14 cellular contexts compared by ENCODE assay signal in the genomic region with DNA sequence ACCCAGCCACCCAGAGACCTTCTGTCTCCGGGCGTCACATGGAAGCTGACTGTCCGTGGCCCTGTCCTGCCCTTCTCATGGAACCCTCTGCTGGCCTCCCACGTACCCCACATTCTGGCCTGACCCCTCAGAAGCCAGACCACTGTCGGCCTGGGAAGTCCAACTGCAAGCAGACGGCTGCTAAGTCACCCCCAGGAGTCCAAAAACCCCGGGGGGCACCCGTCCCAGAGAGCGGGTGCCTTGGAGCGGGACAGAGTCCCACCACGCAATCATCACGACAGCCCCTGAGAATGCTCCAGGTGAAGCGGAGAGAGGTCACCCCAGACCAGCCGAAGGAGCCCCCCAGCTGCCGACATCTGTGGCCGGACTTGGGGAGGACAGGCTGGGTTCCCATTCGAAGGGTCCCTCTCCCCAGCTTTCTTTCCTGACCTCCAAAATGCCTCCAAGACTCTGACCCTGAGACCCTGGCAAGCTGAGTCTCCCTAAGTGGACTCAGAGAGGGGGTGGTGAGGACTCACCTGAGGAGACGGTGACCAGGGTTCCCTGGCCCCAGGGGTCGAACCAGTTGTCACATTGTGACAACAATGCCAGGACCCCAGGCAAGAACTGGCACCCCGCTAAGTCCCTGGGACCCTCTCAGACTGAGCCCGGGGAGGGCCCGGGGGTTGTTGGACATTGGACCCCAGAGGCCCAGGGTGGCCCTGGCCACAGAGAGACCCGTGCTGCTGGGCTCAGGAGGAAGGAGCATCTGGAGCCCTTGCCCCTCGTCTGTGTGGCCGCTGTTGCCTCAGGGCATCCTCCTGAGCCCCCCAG.
DNase-seq lines count a peak whose midpoint lies in the region; ATAC-seq and TF ChIP-seq lines count a peak whose summit lies in the region.
"Had no signal": no experiment of that assay in that cellular context is flagged by ENCODE, and none has a peak within 500 bp of the region (broad histone marks: within the 10 kb centered on the region; RNA-seq: fewer than 3 reads in every experiment).

No MANE protein-coding gene starts in this region.

- H3K27ac Mint-ChIP-seq in activated T-cell treated with anti-CD3 and anti-CD28 coated beads, Interleukin-2, amount 50 U/mL, for 24 hours, result peak overlapping the region; percentile 91
- H3K27ac Mint-ChIP-seq in T-helper 2 cell treated with Interferon-gamma antibody and Interleukin-4, amounts not matched to agents 5 μg/mL and 100 μg/mL, for 36 hours, result peak overlapping the region; percentile 88
- no peak overlapping the region for H3K27ac Mint-ChIP-seq in type B pancreatic cell

- peak overlapping the region; percentile 72 for H3K4me3 Mint-ChIP-seq in activated T-cell treated with anti-CD3 and anti-CD28 coated beads, Interleukin-2, amount 50 U/mL, for 24 hours
- no peak overlapping the region for H3K4me3 Mint-ChIP-seq in T-helper 2 cell treated with Interferon-gamma antibody and Interleukin-4, amounts not matched to agents 5 μg/mL and 100 μg/mL, for 36 hours
- H3K4me3 Mint-ChIP-seq in type B pancreatic cell, result no peak overlapping the region

- intact Hi-C loops in left lung (cut with DNase I), result no loop called here

- peak; percentile 33 for DNase-seq in activated T-cell treated with anti-CD3 and anti-CD28 coated beads, Interleukin-2, amount 50 U/mL, for 24 hours
- DNase-seq in activated T-cell treated with anti-CD3 and anti-CD28 coated beads for 4 hours, result no peak
- no peak for DNase-seq in T-helper 2 cell treated with Interferon-gamma antibody and Interleukin-4, amounts not matched to agents 5 μg/mL and 100 μg/mL, for 36 hours (ENCODE audit: low spot score)
- DNase-seq in left lung, result peak; percentile 27 to 53
- peak; percentile 55 for DNase-seq in type B pancreatic cell (ENCODE audit: extremely low spot score, unreplicated experiment)
- DNase-seq in activated gamma-delta T cell treated with Interleukin-2 at 50 U/mL for 16 hours, result no peak
- no peak for DNase-seq in H4 (ENCODE audit: low spot score)
- DNase-seq: hippocampal formation; NCI-H187; stimulated activated CD4-positive, alpha-beta T cell treated with anti-CD3 and anti-CD28 coated beads, Interleukin-15, amount 100 ng/mL, for 24 hours; WERI-Rb-1 had no signal

- no peaks in the 10 kb centered on the region for H3K9me3 Mint-ChIP-seq in activated T-cell treated with anti-CD3 and anti-CD28 coated beads, Interleukin-2, amount 50 U/mL, for 24 hours
- H3K9me3 Mint-ChIP-seq in T-helper 2 cell treated with Interferon-gamma antibody and Interleukin-4, amounts not matched to agents 5 μg/mL and 100 μg/mL, for 36 hours, result no peaks in the 10 kb centered on the region
- H3K9me3 Mint-ChIP-seq in type B pancreatic cell, result peaks cover 4% of the 10 kb centered on the region

- ATAC-seq in left lung, result no peak
- ATAC-seq in HG02588 (IDR thresholded peaks at IDR 0.05; ENCODE audit: unreplicated experiment), result no peak
- ATAC-seq: Panc1 had no signal

- TF ChIP-seq CTCF in left lung (IDR thresholded peaks at IDR 0.05), result no peak
- no peak for TF ChIP-seq CTCF in type B pancreatic cell (conservative IDR thresholded peaks at IDR 0.05)

- H3K36me3 Mint-ChIP-seq in activated T-cell treated with anti-CD3 and anti-CD28 coated beads, Interleukin-2, amount 50 U/mL, for 24 hours (ENCODE audit: low read depth), result no peaks in the 10 kb centered on the region
- H3K36me3 Mint-ChIP-seq in T-helper 2 cell treated with Interferon-gamma antibody and Interleukin-4, amounts not matched to agents 5 μg/mL and 100 μg/mL, for 36 hours (ENCODE audit: low read depth), result no peaks in the 10 kb centered on the region
- no peaks in the 10 kb centered on the region for H3K36me3 Mint-ChIP-seq in type B pancreatic cell

- peaks cover 0 to 61% of the 10 kb centered on the region in 2 donors for H3K27me3 ChIP-seq in left lung
- H3K27me3 ChIP-seq: ascending aorta had no signal

- H3K27me3 Mint-ChIP-seq in activated T-cell treated with anti-CD3 and anti-CD28 coated beads, Interleukin-2, amount 50 U/mL, for 24 hours, result peaks cover 7% of the 10 kb centered on the region
- H3K27me3 Mint-ChIP-seq in T-helper 2 cell treated with Interferon-gamma antibody and Interleukin-4, amounts not matched to agents 5 μg/mL and 100 μg/mL, for 36 hours (ENCODE audit: low read depth), result peaks cover 11% of the 10 kb centered on the region
- H3K27me3 Mint-ChIP-seq in type B pancreatic cell, result no peaks in the 10 kb centered on the region

- no peaks in the 10 kb centered on the region for H3K36me3 ChIP-seq in left lung
- H3K36me3 ChIP-seq: ascending aorta, WERI-Rb-1 had no signal

- peaks cover 44% of the 10 kb centered on the region for H3K4me1 Mint-ChIP-seq in activated T-cell treated with anti-CD3 and anti-CD28 coated beads, Interleukin-2, amount 50 U/mL, for 24 hours (ENCODE audit: low read depth)
- peaks cover 41% of the 10 kb centered on the region for H3K4me1 Mint-ChIP-seq in T-helper 2 cell treated with Interferon-gamma antibody and Interleukin-4, amounts not matched to agents 5 μg/mL and 100 μg/mL, for 36 hours (ENCODE audit: low read depth)
- no peaks in the 10 kb centered on the region for H3K4me1 Mint-ChIP-seq in type B pancreatic cell (ENCODE audit: unreplicated experiment)

- no peak overlapping the region for H3K27ac ChIP-seq in left lung
- H3K27ac ChIP-seq: ascending aorta, WERI-Rb-1 had no signal

- no peaks in the 10 kb centered on the region for H3K4me1 ChIP-seq in left lung
- H3K4me1 ChIP-seq: ascending aorta had no signal

- H3K9me3 ChIP-seq in left lung, result no peaks in the 10 kb centered on the region
- H3K9me3 ChIP-seq: ascending aorta had no signal

- no peak overlapping the region for H3K4me3 ChIP-seq in left lung
- H3K4me3 ChIP-seq: ascending aorta had no signal

Comparison
In these comparisons a context has a peak if more than half of its experiments do, and no peak if none do; other contexts are left out.
1. DNase-seq: peak in activated T-cell treated with anti-CD3 and anti-CD28 coated beads, Interleukin-2, amount 50 U/mL, for 24 hours (single experiment), left lung (2 of 2) and type B pancreatic cell (single experiment); none in activated T-cell treated with anti-CD3 and anti-CD28 coated beads for 4 hours (single experiment), T-helper 2 cell treated with Interferon-gamma antibody and Interleukin-4, amounts not matched to agents 5 μg/mL and 100 μg/mL, for 36 hours (single experiment), activated gamma-delta T cell treated with Interleukin-2 at 50 U/mL for 16 hours (single experiment) and H4 (single experiment).